Comparison of ENCODE assay signal across 1 cellular context in the genomic region with DNA sequence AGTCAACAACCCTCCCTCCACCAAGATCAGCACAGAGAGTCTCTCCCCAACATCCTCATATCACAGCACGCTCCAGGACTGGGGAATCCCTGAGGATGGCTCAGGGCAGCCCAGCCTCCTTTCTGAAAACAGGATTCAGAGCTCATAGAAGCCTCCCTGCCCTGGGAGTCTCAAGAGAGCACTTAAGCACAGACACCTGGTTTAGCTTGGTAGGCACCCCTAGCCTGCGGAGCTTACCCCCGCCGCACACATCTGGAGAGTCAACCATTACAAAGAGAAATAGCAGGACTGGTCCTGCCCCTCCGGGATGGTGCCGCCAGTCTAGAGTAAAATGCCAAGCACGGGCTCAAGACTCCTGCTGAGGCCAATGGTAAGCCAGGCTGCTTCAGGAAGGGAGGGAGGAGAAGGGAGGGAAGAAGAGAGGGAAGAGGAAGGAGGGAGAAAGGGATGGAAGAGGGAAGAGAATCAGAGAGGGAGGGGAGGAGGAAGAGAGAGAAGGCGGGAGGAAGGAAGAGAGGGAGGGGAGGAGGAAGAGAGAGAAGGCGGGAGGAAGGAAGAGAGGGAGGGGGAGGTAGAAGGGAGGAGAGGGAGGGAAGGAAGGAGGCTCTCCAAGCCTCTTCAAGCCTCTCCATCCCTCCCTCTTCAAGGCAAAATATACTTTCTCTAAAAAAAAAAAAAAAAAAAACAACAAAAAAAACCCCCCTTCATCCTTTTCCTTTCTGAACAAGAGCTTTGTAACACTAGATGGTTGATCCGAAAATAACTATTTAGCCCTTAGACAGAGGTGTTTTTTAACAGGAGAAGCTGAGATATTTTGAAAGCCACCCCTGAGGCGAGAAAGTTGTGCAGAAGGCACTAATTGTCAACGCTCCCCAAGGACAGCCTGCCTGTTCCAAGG.
TF ChIP-seq lines count a peak whose summit lies in the region.

No MANE protein-coding gene starts in this region.

TF ChIP-seq in H1, 55 proteins besides CTCF, POLR2A, EP300 and RAD21 (continued from another document):
- TF ChIP-seq NRF1 (IDR thresholded peaks at IDR 0.05; ENCODE audit: low read depth, low read length), result no peak
- TF ChIP-seq EGR1 (IDR thresholded peaks at IDR 0.05; ENCODE audit: borderline replicate concordance, low read depth, low read length), result peak; percentile 69; the same call in 1 of the 2 replicates
- peak; percentile 12 for TF ChIP-seq ASH2L (IDR thresholded peaks at IDR 0.05; ENCODE audit: low read length)
- 0 out of 2 replicates have a peak, but pooled peaks have one; percentile 25 for TF ChIP-seq YY1 (IDR thresholded peaks at IDR 0.05; ENCODE audit: low read depth, low read length)
TF ChIP-seq in H1: peak in this region for 5.
